Comparison of ENCODE assay signal across 1 cellular context in genomic region chr6:18330548-18331066, GRCh38.
TF ChIP-seq lines count a peak whose summit lies in the region.

No MANE protein-coding gene starts in this region.

TF ChIP-seq in GM12878, 131 proteins besides CTCF, POLR2A, EP300 and RAD21 (continued from another document):
- no peak for TF ChIP-seq YY1 (IDR thresholded peaks at IDR 0.05; ENCODE audit: low read depth, low read length)
- no peak for TF ChIP-seq RCOR1 (conservative IDR thresholded peaks at IDR 0.05; ENCODE audit: low read depth, low read length)
- TF ChIP-seq BRCA1 (IDR thresholded peaks at IDR 0.05; ENCODE audit: low read depth, low read length) = no peak
- TF ChIP-seq ZNF384 (IDR thresholded peaks at IDR 0.05; ENCODE audit: borderline replicate concordance, low read depth, low read length) = no peak
- peak; percentile 23; the same call in 1 of the 2 replicates for TF ChIP-seq DPF2 (IDR thresholded peaks at IDR 0.05)
- no peak for TF ChIP-seq ASH2L (IDR thresholded peaks at IDR 0.05; ENCODE audit: borderline replicate concordance, low read depth)
- TF ChIP-seq IKZF2 (IDR thresholded peaks at IDR 0.05) = peak in 1 of 2 experiments; percentile 16; a peak in 1 of 4 replicates
- no peak for TF ChIP-seq EGR1 (IDR thresholded peaks at IDR 0.05; ENCODE audit: borderline replicate concordance in 1 of 2, low read depth in 2 of 2, low read length in 2 of 2)
- TF ChIP-seq ELK1 (IDR thresholded peaks at IDR 0.05; ENCODE audit: low read depth, low read length) = no peak
- peak; percentile 56 to 71; a peak in 3 of 4 replicates for TF ChIP-seq BHLHE40 (IDR thresholded peaks at IDR 0.05; ENCODE audit: borderline replicate concordance in 1 of 2, low read depth in 2 of 2, low read length in 1 of 2)
- TF ChIP-seq ATF2 (IDR thresholded peaks at IDR 0.05; ENCODE audit: low read length) = no peak
- TF ChIP-seq RBBP5 (conservative IDR thresholded peaks at IDR 0.05) = no peak
- no peak for TF ChIP-seq SIX5 (IDR thresholded peaks at IDR 0.05; ENCODE audit: low read depth, low read length, severe bottlenecking)
- TF ChIP-seq CEBPB (IDR thresholded peaks at IDR 0.05; ENCODE audit: borderline replicate concordance in 1 of 2, low read depth in 2 of 2, low read length in 2 of 2) = no peak
- no peak for TF ChIP-seq KLF5 (IDR thresholded peaks at IDR 0.05; ENCODE audit: partially characterized antibody)
- peak; percentile 33; the same call in 1 of the 2 replicates for TF ChIP-seq IKZF1 (conservative IDR thresholded peaks at IDR 0.05)
- no peak for TF ChIP-seq RAD51 (IDR thresholded peaks at IDR 0.05)
- 0 out of 4 replicates have a peak, but pooled peaks of 1 of the 2 experiments have one; percentile 42 for TF ChIP-seq ETV6 (conservative IDR thresholded peaks at IDR 0.05 in 1 of 2, IDR thresholded peaks at IDR 0.05 in 1 of 2; ENCODE audit: borderline replicate concordance in 1 of 2, low read depth in 1 of 2)
- TF ChIP-seq, protein P1, sequence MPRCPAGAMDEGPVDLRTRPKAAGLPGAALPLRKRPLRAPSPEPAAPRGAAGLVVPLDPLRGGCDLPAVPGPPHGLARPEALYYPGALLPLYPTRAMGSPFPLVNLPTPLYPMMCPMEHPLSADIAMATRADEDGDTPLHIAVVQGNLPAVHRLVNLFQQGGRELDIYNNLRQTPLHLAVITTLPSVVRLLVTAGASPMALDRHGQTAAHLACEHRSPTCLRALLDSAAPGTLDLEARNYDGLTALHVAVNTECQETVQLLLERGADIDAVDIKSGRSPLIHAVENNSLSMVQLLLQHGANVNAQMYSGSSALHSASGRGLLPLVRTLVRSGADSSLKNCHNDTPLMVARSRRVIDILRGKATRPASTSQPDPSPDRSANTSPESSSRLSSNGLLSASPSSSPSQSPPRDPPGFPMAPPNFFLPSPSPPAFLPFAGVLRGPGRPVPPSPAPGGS (IDR thresholded peaks at IDR 0.05; ENCODE audit: borderline replicate concordance, insufficient read depth, low read depth, low read length, poor library complexity, severe bottlenecking) = no peak
